In the genomic region with DNA sequence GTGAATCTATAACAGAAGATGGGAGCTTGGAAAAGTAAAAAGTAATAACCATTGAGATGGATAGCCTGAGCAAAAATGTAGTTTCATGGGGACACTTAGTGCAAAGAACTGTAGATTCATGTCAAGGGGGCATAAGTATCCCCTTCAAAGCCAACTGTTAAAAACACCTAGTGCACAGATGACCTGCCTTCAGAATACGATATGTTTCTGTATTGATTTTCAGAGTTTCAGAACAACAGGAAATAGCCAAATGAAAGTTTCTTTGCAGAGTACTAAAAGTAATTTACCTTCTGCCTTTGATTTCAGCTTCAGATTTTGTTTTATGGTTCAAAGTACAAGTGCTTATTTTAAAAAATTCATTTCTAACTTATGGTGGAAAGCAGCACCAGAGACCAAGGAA, we compare ENCODE assay signal across 8 cellular contexts.
DNase-seq lines count a peak whose midpoint lies in the region; ATAC-seq, FAIRE-seq and TF ChIP-seq lines count a peak whose summit lies in the region.
"Not testable (repeated sequence)": the region's sequence is repeated elsewhere in the genome, so short reads cannot be mapped to it uniquely, and the experiment has no call there.

No MANE protein-coding gene starts in this region.

- not testable (repeated sequence) for H4K20me1 ChIP-seq in smooth muscle cell (ENCODE audit: low read depth)

- not testable (repeated sequence) for H3K4me2 ChIP-seq in smooth muscle cell

- H3K27me3 ChIP-seq in smooth muscle cell (ENCODE audit: low read depth) = not testable (repeated sequence)

- not testable (repeated sequence) for H3K4me3 ChIP-seq in smooth muscle cell

- H3K4me1 ChIP-seq in smooth muscle cell (ENCODE audit: low read depth) = not testable (repeated sequence)

- not testable (repeated sequence) for H3K9me3 ChIP-seq in smooth muscle cell (replicated peaks; ENCODE audit: low read depth)

- FAIRE-seq in GM19239 (lab: Jason Lieb, UNC) = peak; percentile 84

- 94% methylated on average over 1 of the region's 1 CpG for WGBS in smooth muscle cell (ENCODE audit: low lambda C conversion rate)

- peak overlapping the region; percentile 79 for H2AFZ ChIP-seq in smooth muscle cell (ENCODE audit: low read depth)

- not testable (repeated sequence) for H3K79me2 ChIP-seq in smooth muscle cell (ENCODE audit: low read depth)

- not testable (repeated sequence) for H3K9ac ChIP-seq in smooth muscle cell (ENCODE audit: low read depth)

- H3F3A ChIP-seq in smooth muscle cell (ENCODE audit: low read depth) = not testable (repeated sequence)

- not testable (repeated sequence) for DNase-seq in GM19239 (ENCODE audit: insufficient read length, low spot score); smooth muscle cell (lab: John Stamatoyannopoulos, UW; ENCODE audit: unreplicated experiment)

- not testable (repeated sequence) for H3K36me3 ChIP-seq in smooth muscle cell (ENCODE audit: low read depth)

- peak; percentile 63 for ATAC-seq in GM18858 (IDR thresholded peaks at IDR 0.05; ENCODE audit: unreplicated experiment)
- ATAC-seq in GM21381 (IDR thresholded peaks at IDR 0.05; ENCODE audit: unreplicated experiment) = peak; percentile 62
- peak; percentile 58 for ATAC-seq in GM21786 (IDR thresholded peaks at IDR 0.05; ENCODE audit: unreplicated experiment)
- peak; percentile 63 for ATAC-seq in HG02943 (IDR thresholded peaks at IDR 0.05; ENCODE audit: low read depth, unreplicated experiment)
- ATAC-seq in HG03159 (IDR thresholded peaks at IDR 0.05; ENCODE audit: unreplicated experiment) = peak; percentile 56
- ATAC-seq in HG03565 (IDR thresholded peaks at IDR 0.05; ENCODE audit: unreplicated experiment) = peak; percentile 43

- TF ChIP-seq CTCF in smooth muscle cell (IDR thresholded peaks at IDR 0.05; ENCODE audit: borderline replicate concordance, insufficient read depth, poor library complexity, severe bottlenecking) = not testable (repeated sequence)

- H3K27ac ChIP-seq in smooth muscle cell (ENCODE audit: low read depth) = not testable (repeated sequence)
